In genomic region chr3:46844397-46844796, GRCh38 we compare ENCODE assay signal across 15 cellular contexts. TPM values are rescaled to one million over a fixed set of nuclear protein-coding genes. Genes with fewer than 3 reads are reported as not detected.
DNase-seq lines count a peak whose midpoint lies in the region; ATAC-seq, FAIRE-seq and TF ChIP-seq lines count a peak whose summit lies in the region.
"Had no signal": no experiment of that assay in that cellular context is flagged by ENCODE, and none has a peak within 500 bp of the region (broad histone marks: within the 10 kb centered on the region; RNA-seq: fewer than 3 reads in every experiment).

No MANE protein-coding gene starts in this region.

- H3K9me3 Mint-ChIP-seq in activated naive CD8-positive, alpha-beta T cell treated with anti-CD3 and anti-CD28 coated beads, Interleukin-2, amount 10 ng/mL, durations not matched to agents 7 days and 5 days: peaks cover 14% of the 10 kb centered on the region
- H3K9me3 Mint-ChIP-seq in activated naive CD8-positive, alpha-beta T cell treated with anti-CD3 and anti-CD28 coated beads for 36 hours: peaks cover 26% of the 10 kb centered on the region
- H3K9me3 Mint-ChIP-seq in activated B cell treated with CpG ODN at 0.5 μM for 24 hours (peaks cover 11% of the 10 kb centered on the region), natural killer cell (peaks cover 8 to 9% of the 10 kb centered on the region in 2 donors)

- H3K4me3 ChIP-seq in transverse colon: no peak overlapping the region
- H3K4me3 ChIP-seq: body of pancreas had no signal

- WGBS in transverse colon (ENCODE audit: low coverage in 1 of 2), 2 donors: 72 to 77% methylated on average over 3 of the region's 3 CpGs

- CTCF ChIA-PET in activated B cell treated with CpG ODN at 0.5 μM for 24 hours (lab: Charles Lee): interaction anchor here (0.6 to 1.8 kb wide), 3 partner anchors 23 to 65 kb away, joined by 3 to 9 read pairs (median 4); no protein-coding TSS in a partner anchor

- no peaks in the 10 kb centered on the region for H3K36me3 Mint-ChIP-seq in activated naive CD8-positive, alpha-beta T cell treated with anti-CD3 and anti-CD28 coated beads, Interleukin-2, amount 10 ng/mL, durations not matched to agents 7 days and 5 days
- H3K36me3 Mint-ChIP-seq in activated naive CD8-positive, alpha-beta T cell treated with anti-CD3 and anti-CD28 coated beads for 36 hours: peaks cover under 1% of the 10 kb centered on the region
- H3K36me3 Mint-ChIP-seq in activated B cell treated with CpG ODN at 0.5 μM for 24 hours (ENCODE audit: low read depth) (peaks cover 17% of the 10 kb centered on the region), natural killer cell (peaks cover 23% of the 10 kb centered on the region)

- TF ChIP-seq CTCF in activated B cell treated with CpG ODN at 0.5 μM for 24 hours (IDR thresholded peaks at IDR 0.05) (no peak), natural killer cell (IDR thresholded peaks at IDR 0.05) (no peak), transverse colon (IDR thresholded peaks at IDR 0.05) (no peak)

- no peaks in the 10 kb centered on the region for H3K36me3 ChIP-seq in transverse colon
- H3K36me3 ChIP-seq: left lung had no signal

- POLR2A ChIA-PET in activated naive CD8-positive, alpha-beta T cell treated with anti-CD3 and anti-CD28 coated beads, Interleukin-2, amount 10 ng/mL, durations not matched to agents 7 days and 5 days (lab: Charles Lee): no interaction called here
- POLR2A ChIA-PET in activated B cell treated with CpG ODN at 0.5 μM for 24 hours (lab: Charles Lee): interaction anchor here (1.2 kb wide), 1 partner anchor 66 kb away, joined by 3 read pairs; no protein-coding TSS in a partner anchor

- peaks cover 31% of the 10 kb centered on the region for H3K27me3 Mint-ChIP-seq in activated naive CD8-positive, alpha-beta T cell treated with anti-CD3 and anti-CD28 coated beads, Interleukin-2, amount 10 ng/mL, durations not matched to agents 7 days and 5 days
- peaks cover 5% of the 10 kb centered on the region for H3K27me3 Mint-ChIP-seq in activated naive CD8-positive, alpha-beta T cell treated with anti-CD3 and anti-CD28 coated beads for 36 hours
- H3K27me3 Mint-ChIP-seq in activated B cell treated with CpG ODN at 0.5 μM for 24 hours (no peaks in the 10 kb centered on the region), natural killer cell (ENCODE audit: low read depth in 2 of 2) (no peaks in the 10 kb centered on the region)

- H3K9me3 ChIP-seq in transverse colon: peaks cover 13 to 14% of the 10 kb centered on the region in 2 donors

- H3K27ac ChIP-seq in transverse colon: peak overlapping the region in 3 of 4 donors; percentile 70 to 88 (median 77)

- intact Hi-C loops in activated B cell treated with CpG ODN at 0.5 μM for 24 hours (cut with micrococcal nuclease) (no loop called here), natural killer cell (cut with micrococcal nuclease) (loop anchor here (2.0 kb wide), 1 partner anchor 16 kb away; no protein-coding TSS in a partner anchor), transverse colon (cut with DNase I; ENCODE audit: low total_unique reads) (no loop called here)

- FAIRE-seq in urothelium cell line (lab: Jason Lieb, UNC): no peak

- TF ChIP-seq POLR2A in transverse colon (IDR thresholded peaks at IDR 0.05): no peak

- H3K4me1 Mint-ChIP-seq in activated naive CD8-positive, alpha-beta T cell treated with anti-CD3 and anti-CD28 coated beads, Interleukin-2, amount 10 ng/mL, durations not matched to agents 7 days and 5 days: no peaks in the 10 kb centered on the region
- H3K4me1 Mint-ChIP-seq in activated naive CD8-positive, alpha-beta T cell treated with anti-CD3 and anti-CD28 coated beads for 36 hours: no peaks in the 10 kb centered on the region
- H3K4me1 Mint-ChIP-seq in activated B cell treated with CpG ODN at 0.5 μM for 24 hours: peaks cover 6% of the 10 kb centered on the region
- peaks cover 0 to 14% of the 10 kb centered on the region in 2 donors for H3K4me1 Mint-ChIP-seq in natural killer cell

- H3K27ac Mint-ChIP-seq in activated naive CD8-positive, alpha-beta T cell treated with anti-CD3 and anti-CD28 coated beads, Interleukin-2, amount 10 ng/mL, durations not matched to agents 7 days and 5 days: peak overlapping the region; percentile 31
- no peak overlapping the region for H3K27ac Mint-ChIP-seq in activated naive CD8-positive, alpha-beta T cell treated with anti-CD3 and anti-CD28 coated beads for 36 hours
- H3K27ac Mint-ChIP-seq in activated B cell treated with CpG ODN at 0.5 μM for 24 hours (peak overlapping the region; percentile 59), natural killer cell (peak overlapping the region in 1 of 2 donors; percentile 91)

- H3K27me3 ChIP-seq in transverse colon: no peaks in the 10 kb centered on the region
- H3K27me3 ChIP-seq: body of pancreas had no signal

- peak overlapping the region; percentile 31 for H3K4me3 Mint-ChIP-seq in activated naive CD8-positive, alpha-beta T cell treated with anti-CD3 and anti-CD28 coated beads, Interleukin-2, amount 10 ng/mL, durations not matched to agents 7 days and 5 days
- no peak overlapping the region for H3K4me3 Mint-ChIP-seq in activated naive CD8-positive, alpha-beta T cell treated with anti-CD3 and anti-CD28 coated beads for 36 hours
- H3K4me3 Mint-ChIP-seq in activated B cell treated with CpG ODN at 0.5 μM for 24 hours: peak overlapping the region; percentile 42
- peak overlapping the region; percentile 84 for H3K4me3 Mint-ChIP-seq in natural killer cell

- H3K4me1 ChIP-seq in transverse colon: peaks cover 7 to 17% (median 13%) of the 10 kb centered on the region in 4 donors

- ATAC-seq in activated naive CD8-positive, alpha-beta T cell treated with anti-CD3 and anti-CD28 coated beads, Interleukin-2, amount 10 ng/mL, durations not matched to agents 7 days and 5 days (ENCODE audit: low read depth): no peak
- no peak for ATAC-seq in activated B cell treated with CpG ODN at 0.5 μM for 24 hours (ENCODE audit: low read depth)
- no peak for ATAC-seq in natural killer cell
- ATAC-seq in GM18873 (IDR thresholded peaks at IDR 0.05; ENCODE audit: low FRiP score, unreplicated experiment): no peak
- ATAC-seq: stimulated activated naive CD8-positive, alpha-beta T cell treated with anti-CD3 and anti-CD28 coated beads, Interleukin-15, Interleukin-2, amounts not matched to agents 100 U/mL and 50 U/mL, for 24 hours had no signal

- no peak for TF ChIP-seq EP300 in transverse colon (IDR thresholded peaks at IDR 0.05; ENCODE audit: low read depth)

- DNase-seq in activated naive CD8-positive, alpha-beta T cell treated with anti-CD3 and anti-CD28 coated beads, Interleukin-2, amount 10 ng/mL, durations not matched to agents 7 days and 5 days: no peak
- DNase-seq in activated naive CD8-positive, alpha-beta T cell treated with anti-CD3 and anti-CD28 coated beads for 36 hours: no peak
- DNase-seq in activated B cell treated with CpG ODN at 0.5 μM for 24 hours: no peak
- no peak for DNase-seq in natural killer cell
- DNase-seq in transverse colon: no peak
- no peak for DNase-seq in urothelium cell line (ENCODE audit: low spot score)
- no peak for DNase-seq in NCI-H345 treated with DMSO at 0.1 percent for 48 hours (lab: John Stamatoyannopoulos, UW; ENCODE audit: unreplicated experiment)
- DNase-seq: activated CD4-positive, alpha-beta T cell treated with anti-CD3 and anti-CD28 coated beads, Interleukin-2, amount 50 U/mL, for 48 hours; activated naive CD4-positive, alpha-beta T cell treated with Interleukin-2 at 50 U/mL for 16 hours; body of pancreas; foreskin melanocyte; NCI-H146; stimulated activated naive CD8-positive, alpha-beta T cell treated with anti-CD3 and anti-CD28 coated beads, Interleukin-15, Interleukin-2, amounts not matched to agents 100 U/mL and 50 U/mL, for 24 hours had no signal

- in situ Hi-C loops in transverse colon (cut with MboI; ENCODE audit: low pct_ligation_motif_present in 1 of 4, low pct_unique_long_range_greater_than_20kb in 1 of 4, low sequenced_read_pairs in 3 of 4): no loop called here

RNA-seq across cellular contexts. Expression of gene MYL3, which starts 18.8 kb away (rescaled TPM):
- total RNA-seq in activated naive CD8-positive, alpha-beta T cell treated with anti-CD3 and anti-CD28 coated beads, Interleukin-2, amount 10 ng/mL, durations not matched to agents 7 days and 5 days: not detected
- total RNA-seq in activated naive CD8-positive, alpha-beta T cell treated with anti-CD3 and anti-CD28 coated beads for 36 hours: not detected
- not detected in 2 replicates for total RNA-seq in activated B cell treated with CpG ODN at 0.5 μM for 24 hours
- not detected for total RNA-seq in natural killer cell
- total RNA-seq in transverse colon: 10 to 100 TPM in 1 of 4 donors, 1 to 10 TPM in 1, under 1 TPM in 1, not detected in 1; 0.82 to 16.1 (median 1.4) TPM

RNA-seq across cellular contexts. Expression of gene PTH1R, which starts 33.1 kb away (rescaled TPM):
- total RNA-seq in activated naive CD8-positive, alpha-beta T cell treated with anti-CD3 and anti-CD28 coated beads, Interleukin-2, amount 10 ng/mL, durations not matched to agents 7 days and 5 days: not detected
- total RNA-seq in activated naive CD8-positive, alpha-beta T cell treated with anti-CD3 and anti-CD28 coated beads for 36 hours: not detected
- not detected in 2 replicates for total RNA-seq in activated B cell treated with CpG ODN at 0.5 μM for 24 hours
- total RNA-seq in natural killer cell: not detected
- total RNA-seq in transverse colon: 1 to 10 TPM in 2 of 4 donors, under 1 TPM in 1, not detected in 1; 0.60 to 2.5 (median 1.4) TPM
